1 cellular context compared by ENCODE assay signal in the genomic region with DNA sequence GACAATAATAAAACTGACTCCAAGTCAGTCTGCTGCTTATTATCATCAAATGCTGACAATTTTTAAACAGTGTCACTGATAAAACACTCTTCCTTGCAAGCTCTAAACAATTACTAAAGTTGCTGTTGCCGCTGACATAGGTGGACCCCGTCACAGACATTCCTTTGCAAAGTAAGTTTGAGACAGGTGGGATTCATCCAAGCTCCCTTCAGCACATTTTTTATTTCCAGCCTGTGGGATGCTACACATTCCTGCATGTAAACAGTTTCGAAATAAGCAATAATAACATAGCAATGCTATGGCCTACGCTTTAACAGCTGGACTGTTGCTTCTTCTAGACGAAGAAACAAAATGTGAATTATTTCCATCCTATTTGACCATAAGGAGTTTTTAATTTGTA.
TF ChIP-seq lines count a peak whose summit lies in the region.

No MANE protein-coding gene starts in this region.

TF ChIP-seq in HepG2, 621 proteins besides CTCF, POLR2A, EP300 and RAD21 (continued from another document):
- 0 out of 2 replicates have a peak, but pooled peaks have one; percentile 6 for TF ChIP-seq AHDC1 (CRISPR knock-in tag; IDR thresholded peaks at IDR 0.05; ENCODE audit: borderline replicate concordance)
- TF ChIP-seq MTF2 (CRISPR knock-in tag; IDR thresholded peaks at IDR 0.05; ENCODE audit: borderline replicate concordance) = no peak
- TF ChIP-seq MAFK (conservative IDR thresholded peaks at IDR 0.05 in 1 of 2, IDR thresholded peaks at IDR 0.05 in 1 of 2; ENCODE audit: low read length in 2 of 2) = no peak
- no peak for TF ChIP-seq MATR3 (CRISPR knock-in tag; IDR thresholded peaks at IDR 0.05)
- no peak for TF ChIP-seq ZNF800 (CRISPR knock-in tag; IDR thresholded peaks at IDR 0.05)
